19 cellular contexts compared by ENCODE assay signal in the genomic region with DNA sequence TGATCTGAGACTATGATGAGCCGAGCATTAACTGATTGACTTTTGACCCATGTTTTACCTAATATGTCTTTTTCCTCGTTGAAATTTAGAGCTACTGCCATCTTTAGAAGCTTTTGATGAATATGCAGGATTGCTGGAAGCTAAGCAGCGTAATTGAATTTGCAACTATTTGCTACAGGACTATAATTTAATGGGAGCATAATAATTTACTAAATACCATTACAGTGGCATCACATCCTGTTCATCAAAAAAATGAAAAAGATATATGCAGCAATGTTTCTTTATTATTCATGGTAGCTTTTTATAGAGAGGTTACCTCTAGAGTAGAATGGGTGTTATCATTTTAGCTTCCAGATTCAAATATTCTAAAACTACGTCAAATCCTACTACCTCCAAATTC.
DNase-seq lines count a peak whose midpoint lies in the region; ATAC-seq and TF ChIP-seq lines count a peak whose summit lies in the region.
"Had no signal": no experiment of that assay in that cellular context is flagged by ENCODE, and none has a peak within 500 bp of the region (broad histone marks: within the 10 kb centered on the region; RNA-seq: fewer than 3 reads in every experiment).

No MANE protein-coding gene starts in this region.

- H3K4me3 ChIP-seq in A673 (ENCODE audit: low read depth, low read length, poor library complexity, severe bottlenecking) (no peak overlapping the region), IMR-90 (ENCODE audit: insufficient read depth, low read depth, low read length) (no peak overlapping the region), brain microvascular endothelial cell (ENCODE audit: low read depth, low read length) (no peak overlapping the region), skeletal muscle satellite cell (ENCODE audit: low read length) (peak overlapping the region; percentile 15)
- H3K4me3 ChIP-seq: Peyer's patch had no signal

- no peak overlapping the region for H2BK5ac ChIP-seq in IMR-90 (ENCODE audit: low read depth, low read length, poor library complexity, severe bottlenecking)

- no peak overlapping the region for H3K18ac ChIP-seq in IMR-90 (ENCODE audit: low read depth, low read length)

- peak overlapping the region; percentile 93 for H2BK120ac ChIP-seq in IMR-90 (ENCODE audit: low read depth, low read length)

- peaks cover 7% of the 10 kb centered on the region; the same call in 1 of the 2 replicates for H3K9me1 ChIP-seq in IMR-90 (ENCODE audit: insufficient read depth, low read length)

- peak overlapping the region; percentile 93 for H2BK20ac ChIP-seq in IMR-90 (ENCODE audit: low read depth, low read length)

- H3K4me1 ChIP-seq in A673 (ENCODE audit: insufficient read depth, low read length, poor library complexity, severe bottlenecking) (peaks cover 46% of the 10 kb centered on the region), IMR-90 (ENCODE audit: control insufficient read depth, insufficient read depth, low read length) (peaks cover 13% of the 10 kb centered on the region), skeletal muscle satellite cell (ENCODE audit: control insufficient read depth, insufficient read depth, low read length) (peaks cover 48% of the 10 kb centered on the region)
- H3K4me1 ChIP-seq: Peyer's patch had no signal

- no peak for TF ChIP-seq RAD21 in IMR-90 (IDR thresholded peaks at IDR 0.05; ENCODE audit: low read length)

- H3K4me2 ChIP-seq in IMR-90 (ENCODE audit: low read depth, low read length) (no peak overlapping the region), skeletal muscle satellite cell (ENCODE audit: low read length) (no peak overlapping the region)

- H3K27me3 ChIP-seq in A673 (replicated peaks; ENCODE audit: insufficient read depth, low read depth, low read length, poor library complexity) (no peaks in the 10 kb centered on the region), IMR-90 (ENCODE audit: control insufficient read depth, insufficient read depth, low read length) (no peaks in the 10 kb centered on the region), brain microvascular endothelial cell (replicated peaks) (no peaks in the 10 kb centered on the region), skeletal muscle satellite cell (ENCODE audit: control insufficient read depth, insufficient read depth, low read length) (no peaks in the 10 kb centered on the region)
- H3K27me3 ChIP-seq: Peyer's patch had no signal

- dilution Hi-C loops in IMR-90 (cut with HindIII; ENCODE audit: low sequenced_read_pairs, unreplicated experiment) = no loop called here

- H4K20me1 ChIP-seq in IMR-90 (ENCODE audit: insufficient read depth, low read length) = no peaks in the 10 kb centered on the region

- peak overlapping the region; percentile 20 to 74; a peak in 2 of 4 replicates for H4K8ac ChIP-seq in IMR-90 (ENCODE audit: low read depth in 2 of 2, low read length in 2 of 2)

- peak overlapping the region; percentile 67; the same call in 1 of the 2 replicates for H3K14ac ChIP-seq in IMR-90 (replicated peaks; ENCODE audit: low read depth, low read length)

- peak overlapping the region; percentile 73 for H3K27ac ChIP-seq in A673 (ENCODE audit: low read depth, low read length, poor library complexity, severe bottlenecking)
- no peak overlapping the region for H3K27ac ChIP-seq in IMR-90 (ENCODE audit: insufficient read depth, low read length)
- H3K27ac ChIP-seq in brain microvascular endothelial cell = peak overlapping the region; percentile 60
- H3K27ac ChIP-seq: C4-2B, Peyer's patch had no signal

- no peak overlapping the region for H3K9ac ChIP-seq in IMR-90 (ENCODE audit: low read depth, low read length)
- H3K9ac ChIP-seq in skeletal muscle satellite cell (ENCODE audit: low read depth, low read length) = no peak overlapping the region

- in situ Hi-C loops in IMR-90 (cut with MboI; ENCODE audit: low sequenced_read_pairs) = loop anchor here (25.0 kb wide), 1 partner anchor 516 kb away; a partner anchor contains a TSS
- in situ Hi-C loops in brain microvascular endothelial cell (cut with HindIII; ENCODE audit: low pct_ligation_motif_present, low sequenced_read_pairs) = no loop called here
- in situ Hi-C loops in GM13977 (cut with MboI; ENCODE audit: low pct_unique_long_range_greater_than_20kb, low sequenced_read_pairs, unreplicated experiment) = no loop called here

- H2AFZ ChIP-seq in IMR-90 (replicated peaks; ENCODE audit: low read length, poor library complexity) = peak overlapping the region; percentile 59

- H3K23ac ChIP-seq in IMR-90 (ENCODE audit: low read depth, low read length) = peak overlapping the region; percentile 38; the same call in 1 of the 2 replicates

- no peak overlapping the region for H2AK9ac ChIP-seq in IMR-90 (replicated peaks; ENCODE audit: low read depth, low read length, poor library complexity)

- H2BK15ac ChIP-seq in IMR-90 (ENCODE audit: low read depth, low read length) = peak overlapping the region; percentile 83

- POLR2A ChIA-PET in A673 (lab: Charles Lee; ENCODE audit: low non-redundant PET) = no interaction called here
- POLR2A ChIA-PET in IMR-90 (lab: Charles Lee; ENCODE audit: unreplicated experiment) = no interaction called here

- intact Hi-C loops in A673 (cut with micrococcal nuclease; ENCODE audit: unreplicated experiment) (loop anchor here (5.0 to 10.0 kb wide), 2 partner anchors 214 to 511 kb away; a partner anchor contains a TSS), IMR-90 (cut with micrococcal nuclease) (no loop called here), left ventricle myocardium superior (cut with micrococcal nuclease) (no loop called here)

- no peaks in the 10 kb centered on the region for H3K36me3 ChIP-seq in A673 (ENCODE audit: insufficient read depth, low read length, poor library complexity, severe bottlenecking)
- no peaks in the 10 kb centered on the region for H3K36me3 ChIP-seq in IMR-90 (ENCODE audit: control insufficient read depth, insufficient read depth, low read length)
- no peaks in the 10 kb centered on the region for H3K36me3 ChIP-seq in brain microvascular endothelial cell (replicated peaks)
- H3K36me3 ChIP-seq in skeletal muscle satellite cell (ENCODE audit: insufficient read depth, low read length) = no peaks in the 10 kb centered on the region
- H3K36me3 ChIP-seq: Peyer's patch had no signal

- H3K79me1 ChIP-seq in IMR-90 (ENCODE audit: low read depth in 1 of 2, low read length in 2 of 2) = no peaks in the 10 kb centered on the region

- ATAC-seq in IMR-90 (ENCODE audit: low read depth) = no peak
- no peak for ATAC-seq in left ventricle myocardium superior
- ATAC-seq: HCT116 had no signal

- CTCF ChIA-PET in A673 (lab: Charles Lee) = no interaction called here
- CTCF ChIA-PET in IMR-90 (lab: Yijun Ruan, JAX) = interaction anchor here (0.9 kb wide), 1 partner anchor 64 kb away, joined by 3 read pairs; no protein-coding TSS in a partner anchor

- H4K91ac ChIP-seq in IMR-90 (ENCODE audit: insufficient read depth, low read depth, low read length) = peak overlapping the region; percentile 50

- H3K56ac ChIP-seq in IMR-90 (ENCODE audit: extremely low read depth, insufficient read depth, low read length) = no peak overlapping the region

- H3K9me3 ChIP-seq in A673 (ENCODE audit: low read depth, low read length, poor library complexity, severe bottlenecking) (no peaks in the 10 kb centered on the region), IMR-90 (ENCODE audit: control insufficient read depth, insufficient read depth, low read length) (no peaks in the 10 kb centered on the region), skeletal muscle satellite cell (replicated peaks; ENCODE audit: low read length) (no peaks in the 10 kb centered on the region)
- H3K9me3 ChIP-seq: Peyer's patch had no signal

- H4K5ac ChIP-seq in IMR-90 (ENCODE audit: low read depth, low read length) = no peak overlapping the region

- H3K4ac ChIP-seq in IMR-90 (ENCODE audit: low read depth, low read length) = peak overlapping the region; percentile 52; the same call in 1 of the 2 replicates

- BruUV-seq in A673 (replicated peaks; lab: Mats Ljungman, UMichigan) = no TSS peak
- no TSS peak for BruUV-seq in IMR-90 (replicated peaks; lab: Mats Ljungman, UMichigan)

- WGBS in IMR-90 (ENCODE audit: extremely low coverage in 2 of 2, insufficient read length in 1 of 2), 2 experiments = 88 to 100% methylated on average over 1 of the region's 4 CpGs

- TF ChIP-seq CTCF in A673 (conservative IDR thresholded peaks at IDR 0.05; ENCODE audit: low read depth, low read length) (no peak), IMR-90 (conservative IDR thresholded peaks at IDR 0.05; ENCODE audit: low read depth, low read length) (no peak), brain microvascular endothelial cell (IDR thresholded peaks at IDR 0.05; ENCODE audit: low read depth, low read length, missing control alignments) (no peak), GM13977 (IDR thresholded peaks at IDR 0.05; ENCODE audit: extremely low read depth, insufficient read depth, missing control alignments) (no peak)

- DNase-seq in A673 (ENCODE audit: low spot score) (no peak), IMR-90 (no peak), brain microvascular endothelial cell (no peak), HPDE6-E6E7 (ENCODE audit: extremely low spot score) (no peak), left ventricle myocardium superior (no peak), GM13977 (ENCODE audit: low spot score) (no peak)
- DNase-seq: 8988T; Calu3; CD8-positive, alpha-beta memory T cell; DMS153; GOT3; Kasumi-1; NCI-H1694; NCI-H2081; NCI-H526; Peyer's patch had no signal

- peak overlapping the region; percentile 61 for H2AK5ac ChIP-seq in IMR-90 (ENCODE audit: low read depth, low read length)

- no peak for TF ChIP-seq POLR2A in IMR-90 (IDR thresholded peaks at IDR 0.05; ENCODE audit: low read depth, low read length)

TF ChIP-seq in IMR-90, 13 proteins besides CTCF, POLR2A, EP300 and RAD21:
- no peak for TF ChIP-seq CHD1 (IDR thresholded peaks at IDR 0.05; ENCODE audit: low read depth, low read length)
- no peak for TF ChIP-seq MAZ (IDR thresholded peaks at IDR 0.05; ENCODE audit: borderline replicate concordance, low read depth, low read length)
- TF ChIP-seq FOS (IDR thresholded peaks at IDR 0.05; ENCODE audit: low read depth, low read length) = no peak
- no peak for TF ChIP-seq RFX5 (IDR thresholded peaks at IDR 0.05; ENCODE audit: low read depth, low read length)
- no peak for TF ChIP-seq RCOR1 (IDR thresholded peaks at IDR 0.05; ENCODE audit: insufficient replicate concordance, low read length)
- TF ChIP-seq NFE2L2 (IDR thresholded peaks at IDR 0.05; ENCODE audit: low read depth, low read length) = no peak
- TF ChIP-seq MAFK (IDR thresholded peaks at IDR 0.05; ENCODE audit: low read depth, low read length) = no peak
- TF ChIP-seq, protein P1, sequence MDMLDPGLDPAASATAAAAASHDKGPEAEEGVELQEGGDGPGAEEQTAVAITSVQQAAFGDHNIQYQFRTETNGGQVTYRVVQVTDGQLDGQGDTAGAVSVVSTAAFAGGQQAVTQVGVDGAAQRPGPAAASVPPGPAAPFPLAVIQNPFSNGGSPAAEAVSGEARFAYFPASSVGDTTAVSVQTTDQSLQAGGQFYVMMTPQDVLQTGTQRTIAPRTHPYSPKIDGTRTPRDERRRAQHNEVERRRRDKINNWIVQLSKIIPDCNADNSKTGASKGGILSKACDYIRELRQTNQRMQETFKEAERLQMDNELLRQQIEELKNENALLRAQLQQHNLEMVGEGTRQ (IDR thresholded peaks at IDR 0.05; ENCODE audit: low read depth, low read length) = no peak
- TF ChIP-seq SMC3 (IDR thresholded peaks at IDR 0.05; ENCODE audit: low read depth, low read length) = no peak
TF ChIP-seq in IMR-90: peak in this region for 0.
